Comparison of ENCODE assay signal across 17 cellular contexts in the genomic region with DNA sequence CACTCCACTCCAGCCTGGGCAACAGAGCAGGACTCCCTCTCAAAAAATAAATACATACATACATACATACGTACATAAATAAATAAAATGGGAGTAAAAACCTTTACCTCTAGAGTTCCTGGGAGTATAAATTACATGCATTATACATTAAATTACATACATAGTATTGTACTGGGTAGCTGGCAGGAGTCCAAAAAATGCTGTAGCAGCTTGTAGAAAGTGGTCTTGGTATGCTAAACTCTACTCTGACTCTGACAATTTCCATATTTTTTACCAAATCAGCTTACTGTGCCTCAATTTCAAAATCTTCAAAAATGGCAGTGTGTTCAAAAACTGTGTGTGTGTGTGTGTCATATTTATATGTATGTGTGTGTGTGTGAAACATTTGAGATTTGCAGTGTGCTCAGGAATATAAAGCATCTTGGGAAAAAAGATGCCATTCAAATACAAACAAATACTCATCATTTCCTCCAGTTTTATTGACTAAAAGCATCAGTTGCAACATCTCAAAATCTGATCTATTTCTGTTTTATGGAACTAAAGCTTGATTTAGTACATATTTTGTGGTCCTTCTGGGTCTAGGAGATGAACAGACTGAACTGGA.
A peak's percentile ranks its signal among the peaks of the same experiment; 100 is the strongest.
DNase-seq lines count a peak whose midpoint lies in the region; ATAC-seq and TF ChIP-seq lines count a peak whose summit lies in the region.
"Had no signal": no experiment of that assay in that cellular context is flagged by ENCODE, and none has a peak within 500 bp of the region (broad histone marks: within the 10 kb centered on the region; RNA-seq: fewer than 3 reads in every experiment).

No MANE protein-coding gene starts in this region.

- no peaks in the 10 kb centered on the region for H3K27me3 Mint-ChIP-seq in MCF 10A (ENCODE audit: insufficient read depth, unreplicated experiment)
- peaks cover 5% of the 10 kb centered on the region for H3K27me3 Mint-ChIP-seq in WTC11 (ENCODE audit: low read depth)

- peaks cover 0 to under 1% of the 10 kb centered on the region in 2 donors for H3K4me1 ChIP-seq in breast epithelium

- POLR2A ChIA-PET in MCF 10A (lab: Yijun Ruan, JAX) = no interaction called here
- POLR2A ChIA-PET in WTC11 (lab: Charles Lee) = interaction anchor here (0.6 to 0.7 kb wide), 2 partner anchors 16 to 41 kb away, joined by 3 to 6 read pairs; no protein-coding TSS in a partner anchor

- CTCF ChIA-PET in MCF 10A (lab: Yijun Ruan, JAX) (interaction anchor here (0.6 kb wide), 1 partner anchor 9 kb away, joined by 3 read pairs; no protein-coding TSS in a partner anchor), WTC11 (lab: Charles Lee) (interaction anchor here (0.6 to 1.3 kb wide), 5 partner anchors 14 to 90 kb away, joined by 3 read pairs; no protein-coding TSS in a partner anchor)

- H3K4me1 Mint-ChIP-seq in MCF 10A (ENCODE audit: insufficient read depth, unreplicated experiment) = peaks cover 8% of the 10 kb centered on the region
- H3K4me1 Mint-ChIP-seq in WTC11 = peaks cover 55% of the 10 kb centered on the region

- H3K9me3 ChIP-seq in breast epithelium = no peaks in the 10 kb centered on the region
- H3K9me3 ChIP-seq: esophagus squamous epithelium had no signal

- no peak for TF ChIP-seq CTCF in breast epithelium (IDR thresholded peaks at IDR 0.05)
- TF ChIP-seq CTCF in MCF 10A (IDR thresholded peaks at IDR 0.05; ENCODE audit: unreplicated experiment) = no peak
- TF ChIP-seq CTCF in WTC11 (IDR thresholded peaks at IDR 0.05) = no peak

- ATAC-seq in WTC11 (no peak), HG03342 (IDR thresholded peaks at IDR 0.05; ENCODE audit: unreplicated experiment) (no peak), GM19324 (IDR thresholded peaks at IDR 0.05; ENCODE audit: low FRiP score, unreplicated experiment) (no peak)

- H3K27ac Mint-ChIP-seq in MCF 10A (ENCODE audit: low read depth, unreplicated experiment) = no peak overlapping the region
- peak overlapping the region; percentile 71 for H3K27ac Mint-ChIP-seq in WTC11
- H3K27ac Mint-ChIP-seq: activated T-helper 1 cell treated with anti-CD3 and anti-CD28 coated beads, Interleukin-12 subunit alpha, Interleukin-12 subunit beta, Interleukin-2, Interleukin-4 antibody, amounts not matched to agents 30 ng/mL and 10 ng/mL and 1 ng/mL, durations not matched to agents 14 hours and 24 hours and 36 hours; memory B cell; stimulated activated naive CD8-positive, alpha-beta T cell treated with anti-CD3 and anti-CD28 coated beads, Interleukin-15, Interleukin-2, amounts not matched to agents 100 ng/mL and 50 ng/mL, for 24 hours had no signal

- H3K9me3 Mint-ChIP-seq in MCF 10A (ENCODE audit: unreplicated experiment) = no peaks in the 10 kb centered on the region
- no peaks in the 10 kb centered on the region for H3K9me3 Mint-ChIP-seq in WTC11
- H3K9me3 Mint-ChIP-seq: activated T-helper 1 cell treated with anti-CD3 and anti-CD28 coated beads, Interleukin-12 subunit alpha, Interleukin-12 subunit beta, Interleukin-2, Interleukin-4 antibody, amounts not matched to agents 30 ng/mL and 10 ng/mL and 1 ng/mL, durations not matched to agents 14 hours and 24 hours and 36 hours; memory B cell; stimulated activated naive CD8-positive, alpha-beta T cell treated with anti-CD3 and anti-CD28 coated beads, Interleukin-15, Interleukin-2, amounts not matched to agents 100 ng/mL and 50 ng/mL, for 24 hours had no signal

- peak overlapping the region; percentile 65 to 73 for H3K27ac ChIP-seq in breast epithelium
- H3K27ac ChIP-seq: esophagus squamous epithelium had no signal

- DNase-seq in breast epithelium (ENCODE audit: low spot score in 2 of 2) (no peak), MCF 10A (ENCODE audit: unreplicated experiment) (no peak), WTC11 (ENCODE audit: low spot score) (no peak), left kidney (ENCODE audit: low read depth, low spot score) (peak; percentile 74), DMS153 (lab: John Stamatoyannopoulos, UW) (no peak), hepatic stellate cell (ENCODE audit: low spot score) (no peak)
- DNase-seq: activated CD4-positive, alpha-beta T cell treated with anti-CD3 and anti-CD28 coated beads, Interleukin-2, amount 50 U/mL, for 48 hours; amniotic stem cell; cortex of kidney; esophagus squamous epithelium; NCI-H187 treated with DMSO at 0.1 percent for 48 hours had no signal

- intact Hi-C loops in breast epithelium (cut with DNase I; ENCODE audit: low total_unique reads) = no loop called here
- intact Hi-C loops in MCF 10A (cut with micrococcal nuclease) = no loop called here

- no peak for TF ChIP-seq POLR2A in breast epithelium (IDR thresholded peaks at IDR 0.05)

- no peak overlapping the region for H3K4me3 Mint-ChIP-seq in MCF 10A (ENCODE audit: unreplicated experiment)
- peak overlapping the region; percentile 17; the same call in 1 of the 2 replicates for H3K4me3 Mint-ChIP-seq in WTC11
- H3K4me3 Mint-ChIP-seq: activated T-helper 1 cell treated with anti-CD3 and anti-CD28 coated beads, Interleukin-12 subunit alpha, Interleukin-12 subunit beta, Interleukin-2, Interleukin-4 antibody, amounts not matched to agents 30 ng/mL and 10 ng/mL and 1 ng/mL, durations not matched to agents 14 hours and 24 hours and 36 hours; memory B cell; stimulated activated naive CD8-positive, alpha-beta T cell treated with anti-CD3 and anti-CD28 coated beads, Interleukin-15, Interleukin-2, amounts not matched to agents 100 ng/mL and 50 ng/mL, for 24 hours had no signal

- H3K36me3 Mint-ChIP-seq in MCF 10A (ENCODE audit: insufficient read depth, unreplicated experiment) (no peaks in the 10 kb centered on the region), WTC11 (no peaks in the 10 kb centered on the region)
- H3K36me3 Mint-ChIP-seq: memory B cell had no signal

- no TSS peak for BruUV-seq in MCF 10A (replicated peaks; lab: Mats Ljungman, UMichigan)

- no peak overlapping the region for H3K4me3 ChIP-seq in breast epithelium
- H3K4me3 ChIP-seq: esophagus squamous epithelium, skin epidermis had no signal

- H3K36me3 ChIP-seq in breast epithelium = no peaks in the 10 kb centered on the region
- H3K36me3 ChIP-seq: esophagus squamous epithelium had no signal

- no peaks in the 10 kb centered on the region for H3K27me3 ChIP-seq in breast epithelium
- H3K27me3 ChIP-seq: esophagus squamous epithelium had no signal

TF ChIP-seq in WTC11, 78 proteins besides CTCF, POLR2A, EP300 and RAD21:
- TF ChIP-seq GTF2I (CRISPR knock-in tag; conservative IDR thresholded peaks at IDR 0.05) (no peak), ATF6 (CRISPR knock-in tag; IDR thresholded peaks at IDR 0.05) (no peak), USF1 (CRISPR knock-in tag; IDR thresholded peaks at IDR 0.05) (no peak), FOXP1 (CRISPR knock-in tag; IDR thresholded peaks at IDR 0.05; ENCODE audit: borderline replicate concordance) (no peak)
